Comparison of ENCODE assay signal across 1 cellular context in genomic region chr3:52194541-52195296, GRCh38.
TF ChIP-seq lines count a peak whose summit lies in the region.

No MANE protein-coding gene starts in this region.

TF ChIP-seq in IMR-90, 13 proteins besides CTCF, POLR2A, EP300 and RAD21:
- TF ChIP-seq MXI1 (IDR thresholded peaks at IDR 0.05; ENCODE audit: borderline replicate concordance, low read depth, low read length) (no peak), BHLHE40 (IDR thresholded peaks at IDR 0.05; ENCODE audit: low read depth, low read length) (no peak), RCOR1 (IDR thresholded peaks at IDR 0.05; ENCODE audit: insufficient replicate concordance, low read length) (no peak), CHD1 (IDR thresholded peaks at IDR 0.05; ENCODE audit: low read depth, low read length) (no peak), MAFK (IDR thresholded peaks at IDR 0.05; ENCODE audit: low read depth, low read length) (no peak), FOS (IDR thresholded peaks at IDR 0.05; ENCODE audit: low read depth, low read length) (no peak), MAZ (IDR thresholded peaks at IDR 0.05; ENCODE audit: borderline replicate concordance, low read depth, low read length) (no peak), RFX5 (IDR thresholded peaks at IDR 0.05; ENCODE audit: low read depth, low read length) (no peak), CEBPB (IDR thresholded peaks at IDR 0.05; ENCODE audit: low read depth, low read length) (no peak), SMC3 (IDR thresholded peaks at IDR 0.05; ENCODE audit: low read depth, low read length) (no peak), NFE2L2 (IDR thresholded peaks at IDR 0.05; ENCODE audit: low read depth, low read length) (no peak)
- TF ChIP-seq, protein P1, sequence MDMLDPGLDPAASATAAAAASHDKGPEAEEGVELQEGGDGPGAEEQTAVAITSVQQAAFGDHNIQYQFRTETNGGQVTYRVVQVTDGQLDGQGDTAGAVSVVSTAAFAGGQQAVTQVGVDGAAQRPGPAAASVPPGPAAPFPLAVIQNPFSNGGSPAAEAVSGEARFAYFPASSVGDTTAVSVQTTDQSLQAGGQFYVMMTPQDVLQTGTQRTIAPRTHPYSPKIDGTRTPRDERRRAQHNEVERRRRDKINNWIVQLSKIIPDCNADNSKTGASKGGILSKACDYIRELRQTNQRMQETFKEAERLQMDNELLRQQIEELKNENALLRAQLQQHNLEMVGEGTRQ (IDR thresholded peaks at IDR 0.05; ENCODE audit: low read depth, low read length): no peak
- TF ChIP-seq, protein P2, sequence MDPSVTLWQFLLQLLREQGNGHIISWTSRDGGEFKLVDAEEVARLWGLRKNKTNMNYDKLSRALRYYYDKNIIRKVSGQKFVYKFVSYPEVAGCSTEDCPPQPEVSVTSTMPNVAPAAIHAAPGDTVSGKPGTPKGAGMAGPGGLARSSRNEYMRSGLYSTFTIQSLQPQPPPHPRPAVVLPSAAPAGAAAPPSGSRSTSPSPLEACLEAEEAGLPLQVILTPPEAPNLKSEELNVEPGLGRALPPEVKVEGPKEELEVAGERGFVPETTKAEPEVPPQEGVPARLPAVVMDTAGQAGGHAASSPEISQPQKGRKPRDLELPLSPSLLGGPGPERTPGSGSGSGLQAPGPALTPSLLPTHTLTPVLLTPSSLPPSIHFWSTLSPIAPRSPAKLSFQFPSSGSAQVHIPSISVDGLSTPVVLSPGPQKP (IDR thresholded peaks at IDR 0.05; ENCODE audit: borderline replicate concordance, low read depth, low read length): no peak
